1 cellular context compared by ENCODE assay signal in genomic region chr1:244731651-244732050, GRCh38.
TF ChIP-seq lines count a peak whose summit lies in the region.

No MANE protein-coding gene starts in this region.

TF ChIP-seq in GM23338, 12 proteins besides CTCF, POLR2A, EP300 and RAD21 (continued from another document):
- TF ChIP-seq REST (IDR thresholded peaks at IDR 0.05; ENCODE audit: unreplicated experiment) (no peak), EZH2phosphoT487 (IDR thresholded peaks at IDR 0.05; ENCODE audit: unreplicated experiment) (no peak), ZNF462 (CRISPR knock-in tag; IDR thresholded peaks at IDR 0.05) (no peak)
